ENCODE assay signal across 30 cellular contexts in the genomic region with DNA sequence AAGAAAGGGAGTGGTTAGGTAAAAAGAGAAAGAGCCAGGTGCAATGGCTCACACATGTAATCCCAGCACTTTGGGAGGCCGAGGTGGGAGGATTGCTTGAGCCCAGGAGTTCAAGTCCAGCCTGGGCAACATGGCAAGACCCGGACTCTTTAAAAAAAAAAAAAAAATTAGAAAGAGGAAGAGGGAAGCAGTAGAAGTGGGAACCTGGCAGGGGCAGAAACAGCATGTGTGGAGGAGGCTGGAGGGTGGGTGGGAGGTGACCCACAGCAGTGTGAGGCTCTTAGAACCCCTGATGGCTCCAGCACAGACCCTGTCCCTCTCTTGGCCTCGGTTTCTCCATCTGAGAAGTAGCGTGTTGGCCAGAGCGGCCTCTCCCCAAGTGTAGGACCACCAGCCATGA. TPM values are rescaled to one million over a fixed set of nuclear protein-coding genes. Genes with fewer than 3 reads are reported as not detected.
"Had no signal": no experiment of that assay in that cellular context is flagged by ENCODE, and none has a peak within 500 bp of the region (broad histone marks: within the 10 kb centered on the region; RNA-seq: fewer than 3 reads in every experiment).

No MANE protein-coding gene starts in this region.

- H3K4me1 ChIP-seq: ascending aorta, colonic mucosa, gastrocnemius medialis, vagina had no signal

- DNase-seq: activated CD4-positive, alpha-beta memory T cell treated with anti-CD3 and anti-CD28 coated beads for 36 hours; activated CD4-positive, alpha-beta T cell treated with anti-CD3 and anti-CD28 coated beads, Interleukin-2, amount 10 ng/mL, durations not matched to agents 24 days and 14 days; activated CD4-positive, CD25-positive, alpha-beta regulatory T cell treated with anti-CD3 and anti-CD28 coated beads, Interleukin-2, amount 50 U/mL, for 72 hours; activated CD8-positive, alpha-beta memory T cell treated with anti-CD3 and anti-CD28 coated beads, Interleukin-2, amount 50 U/mL, for 4 hours; activated gamma-delta T cell; activated naive CD4-positive, alpha-beta T cell treated with anti-CD3 and anti-CD28 coated beads, Interleukin-2, amount 10 ng/mL, durations not matched to agents 7 days and 5 days; activated naive CD8-positive, alpha-beta T cell treated with anti-CD3 and anti-CD28 coated beads, Interleukin-2, amount 10 ng/mL, durations not matched to agents 7 days and 5 days; activated T-cell treated with anti-CD3 and anti-CD28 coated beads, Interleukin-2, amount 50 U/mL, for 24 hours; cerebellar nuclear complex; colonic mucosa; dorsolateral prefrontal cortex; effector memory CD4-positive, alpha-beta T cell; gastrocnemius medialis; glutamatergic neuron; islet precursor cell; left ventricle myocardium superior; mammary epithelial cell; posterior cingulate gyrus; right cardiac atrium; stimulated activated CD4-positive, alpha-beta T cell treated with anti-CD3 and anti-CD28 coated beads, Interleukin-4, amount 100 ng/mL, for 1 hour; stimulated activated naive CD8-positive, alpha-beta T cell treated with anti-CD3 and anti-CD28 coated beads, Interleukin-15, amount 100 ng/mL, for 72 hours; substantia nigra; WERI-Rb-1 had no signal

- H3K9me3 ChIP-seq: ascending aorta, colonic mucosa, gastrocnemius medialis, vagina had no signal

- ATAC-seq: gastrocnemius medialis; left ventricle myocardium superior; right cardiac atrium; stimulated activated memory B cell treated with anti-CD40 and anti-IgM and Interleukin-4, amounts not matched to agents 10 μg/mL and 1 μg/mL and 100 μg/mL, for 72 hours; stimulated activated naive CD8-positive, alpha-beta T cell treated with anti-CD3 and anti-CD28 coated beads, Interleukin-15, amount 100 ng/mL, for 72 hours had no signal

- H3K36me3 ChIP-seq: ascending aorta, cardiac muscle cell, colonic mucosa, gastrocnemius medialis, vagina, WERI-Rb-1 had no signal

- H3K27me3 ChIP-seq: ascending aorta, cardiac muscle cell, colonic mucosa, gastrocnemius medialis, vagina had no signal

- H3K4me3 ChIP-seq: ascending aorta, cardiac muscle cell, colonic mucosa, dorsolateral prefrontal cortex, gastrocnemius medialis, vagina had no signal

- H3K27ac ChIP-seq: ascending aorta, cardiac muscle cell, colonic mucosa, dorsolateral prefrontal cortex, gastrocnemius medialis, vagina, WERI-Rb-1 had no signal

RNA-seq across cellular contexts. Expression of gene CCL24, which starts 4.9 kb away (rescaled TPM):
- total RNA-seq: activated CD4-positive, alpha-beta memory T cell treated with anti-CD3 and anti-CD28 coated beads for 36 hours; activated CD4-positive, alpha-beta T cell treated with anti-CD3 and anti-CD28 coated beads, Interleukin-2, amount 10 ng/mL, durations not matched to agents 24 days and 14 days; activated CD8-positive, alpha-beta memory T cell treated with anti-CD3 and anti-CD28 coated beads for 36 hours; activated naive CD8-positive, alpha-beta T cell treated with anti-CD3 and anti-CD28 coated beads, Interleukin-2, amount 10 ng/mL, durations not matched to agents 7 days and 5 days; ascending aorta; cardiac muscle cell; dorsolateral prefrontal cortex; epithelial cell of proximal tubule; gastrocnemius medialis; mammary epithelial cell; osteoblast; right cardiac atrium; vagina had no signal

RNA-seq across cellular contexts. Expression of gene CCL26, which starts 46.5 kb away (rescaled TPM):
- total RNA-seq: activated CD4-positive, alpha-beta T cell treated with anti-CD3 and anti-CD28 coated beads, Interleukin-2, amount 10 ng/mL, durations not matched to agents 24 days and 14 days; activated CD8-positive, alpha-beta memory T cell treated with anti-CD3 and anti-CD28 coated beads for 36 hours; activated naive CD8-positive, alpha-beta T cell treated with anti-CD3 and anti-CD28 coated beads, Interleukin-2, amount 10 ng/mL, durations not matched to agents 7 days and 5 days; ascending aorta; cardiac muscle cell; epithelial cell of proximal tubule; gastrocnemius medialis; left ventricle myocardium superior; mammary epithelial cell; vagina had no signal
